In the genomic region with DNA sequence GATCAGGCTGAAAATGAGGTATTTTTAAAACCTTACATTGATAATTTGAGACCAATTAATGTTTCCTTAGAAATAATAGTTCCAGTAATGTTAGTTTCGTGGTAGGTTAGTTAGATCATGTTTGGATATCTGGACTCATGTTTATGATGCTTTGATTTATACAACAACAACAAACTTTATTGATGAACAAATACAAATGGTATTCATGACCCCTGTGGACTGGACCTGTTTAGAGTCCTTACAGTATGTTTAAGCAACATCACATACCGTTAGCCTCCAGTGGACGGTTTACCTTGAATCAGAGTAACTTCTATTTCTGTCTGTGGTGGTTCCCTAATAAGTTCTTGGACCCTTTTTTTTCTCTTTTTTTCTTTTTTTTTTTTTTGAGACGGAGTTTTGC, we compare ENCODE assay signal across 39 cellular contexts.
"Had no signal": no experiment of that assay in that cellular context is flagged by ENCODE, and none has a peak within 500 bp of the region (broad histone marks: within the 10 kb centered on the region; RNA-seq: fewer than 3 reads in every experiment).

No MANE protein-coding gene starts in this region.

- H3K27ac Mint-ChIP-seq: activated naive CD4-positive, alpha-beta T cell treated with anti-CD3 and anti-CD28 coated beads for 36 hours; activated naive CD4-positive, alpha-beta T cell treated with anti-CD3 and anti-CD28 coated beads, Interleukin-2, amount 10 ng/mL, durations not matched to agents 7 days and 5 days; activated naive CD4-positive, alpha-beta T cell treated with anti-CD3 and anti-CD28 coated beads, Interleukin-2, amount 50 U/mL, for 24 hours; activated naive CD4-positive, alpha-beta T cell treated with anti-CD3 and anti-CD28 coated beads, Interleukin-2, amount 50 U/mL, for 72 hours; activated naive CD8-positive, alpha-beta T cell; activated naive CD8-positive, alpha-beta T cell treated with anti-CD3 and anti-CD28 coated beads for 36 hours; activated naive CD8-positive, alpha-beta T cell treated with anti-CD3 and anti-CD28 coated beads, Interleukin-2, amount 10 ng/mL, durations not matched to agents 7 days and 5 days; activated naive CD8-positive, alpha-beta T cell treated with anti-CD3 and anti-CD28 coated beads, Interleukin-2, amount 50 U/mL, for 24 hours; activated T-cell treated with anti-CD3 and anti-CD28 coated beads, Interleukin-2, amount 50 U/mL, for 72 hours; activated T-helper 1 cell treated with anti-CD3 and anti-CD28 coated beads, Interleukin-12 subunit alpha, Interleukin-12 subunit beta, Interleukin-2, Interleukin-4 antibody, amounts not matched to agents 30 ng/mL and 10 ng/mL and 1 ng/mL, durations not matched to agents 14 hours and 24 hours and 36 hours; activated T-helper 17 cell treated with anti-CD3 and anti-CD28 coated beads, Interleukin-2, amount 50 U/mL, for 72 hours; activated T-helper 2 cell treated with anti-CD3 and anti-CD28 coated beads, Interferon-gamma antibody, Interleukin-2, Interleukin-4, amounts not matched to agents 10 μg/mL and 5 μg/mL and 100 μg/mL, durations not matched to agents 14 hours and 24 hours and 36 hours; brain had no signal

- H3K27me3 Mint-ChIP-seq: activated naive CD4-positive, alpha-beta T cell treated with anti-CD3 and anti-CD28 coated beads, Interleukin-2, amount 10 ng/mL, durations not matched to agents 7 days and 5 days; activated naive CD4-positive, alpha-beta T cell treated with anti-CD3 and anti-CD28 coated beads, Interleukin-2, amount 50 U/mL, for 24 hours; activated naive CD8-positive, alpha-beta T cell; activated naive CD8-positive, alpha-beta T cell treated with anti-CD3 and anti-CD28 coated beads for 36 hours; activated naive CD8-positive, alpha-beta T cell treated with anti-CD3 and anti-CD28 coated beads, Interleukin-2, amount 10 ng/mL, durations not matched to agents 7 days and 5 days; activated naive CD8-positive, alpha-beta T cell treated with anti-CD3 and anti-CD28 coated beads, Interleukin-2, amount 50 U/mL, for 24 hours; activated T-cell treated with anti-CD3 and anti-CD28 coated beads, Interleukin-2, amount 50 U/mL, for 24 hours; activated T-helper 17 cell treated with anti-CD3 and anti-CD28 coated beads, Interleukin-2, amount 50 U/mL, for 72 hours; brain; central memory CD8-positive, alpha-beta T cell had no signal

- H3K27me3 ChIP-seq: adrenal gland, ascending aorta, body of pancreas, brain microvascular endothelial cell, breast epithelium, cardiac muscle cell had no signal

- H3K27ac ChIP-seq: adrenal gland, ascending aorta, body of pancreas, brain microvascular endothelial cell, breast epithelium, cardiac muscle cell had no signal

- H3K4me1 ChIP-seq: ascending aorta, body of pancreas, breast epithelium had no signal

- ATAC-seq: activated naive CD4-positive, alpha-beta T cell treated with anti-CD3 and anti-CD28 coated beads, Interleukin-2, amount 50 U/mL, for 72 hours; activated naive CD8-positive, alpha-beta T cell treated with anti-CD3 and anti-CD28 coated beads, Interleukin-2, amount 50 U/mL, for 24 hours; activated T-cell treated with anti-CD3 and anti-CD28 coated beads, Interleukin-2, amount 50 U/mL, for 4 hours; activated T-cell treated with anti-CD3 and anti-CD28 coated beads, Interleukin-2, amount 50 U/mL, for 72 hours; activated T-helper 17 cell treated with anti-CD3 and anti-CD28 coated beads, Interleukin-2, amount 50 U/mL, for 72 hours; body of pancreas had no signal

- DNase-seq: activated effector memory CD4-positive, alpha-beta T cell treated with anti-CD3 and anti-CD28 coated beads, Interleukin-2, amount 50 U/mL, for 16 hours; activated effector memory CD4-positive, alpha-beta T cell treated with Interleukin-2 at 50 U/mL for 16 hours; activated gamma-delta T cell; activated gamma-delta T cell treated with Interleukin-2 at 50 U/mL for 16 hours; activated naive CD4-positive, alpha-beta T cell; activated naive CD4-positive, alpha-beta T cell treated with anti-CD3 and anti-CD28 coated beads for 36 hours; activated naive CD4-positive, alpha-beta T cell treated with anti-CD3 and anti-CD28 coated beads, Interleukin-2, amount 10 ng/mL, durations not matched to agents 7 days and 5 days; activated naive CD4-positive, alpha-beta T cell treated with anti-CD3 and anti-CD28 coated beads, Interleukin-2, amount 50 U/mL, for 16 hours; activated naive CD4-positive, alpha-beta T cell treated with Interleukin-2 at 50 U/mL for 16 hours; activated naive CD8-positive, alpha-beta T cell treated with anti-CD3 and anti-CD28 coated beads for 36 hours; activated naive CD8-positive, alpha-beta T cell treated with anti-CD3 and anti-CD28 coated beads, Interleukin-2, amount 10 ng/mL, durations not matched to agents 7 days and 5 days; activated naive CD8-positive, alpha-beta T cell treated with anti-CD3 and anti-CD28 coated beads, Interleukin-2, amount 50 U/mL, for 24 hours; activated T-cell treated with anti-CD3 and anti-CD28 coated beads, Interleukin-2, amount 50 U/mL, for 1 hour; activated T-cell treated with anti-CD3 and anti-CD28 coated beads, Interleukin-2, amount 50 U/mL, for 24 hours; activated T-cell treated with anti-CD3 and anti-CD28 coated beads, Interleukin-2, amount 50 U/mL, for 4 hours; activated T-cell treated with anti-CD3 and anti-CD28 coated beads, Interleukin-2, amount 50 U/mL, for 48 hours; activated T-cell treated with anti-CD3 and anti-CD28 coated beads, Interleukin-2, amount 50 U/mL, for 72 hours; adrenal gland; amniotic stem cell; amygdala; anterior cingulate cortex; aorta; body of pancreas; brain microvascular endothelial cell; caudate nucleus; central memory CD4-positive, alpha-beta T cell; cerebellar nuclear complex had no signal

- H3K4me3 Mint-ChIP-seq: activated naive CD4-positive, alpha-beta T cell treated with anti-CD3 and anti-CD28 coated beads for 36 hours; activated naive CD4-positive, alpha-beta T cell treated with anti-CD3 and anti-CD28 coated beads, Interleukin-2, amount 10 ng/mL, durations not matched to agents 7 days and 5 days; activated naive CD4-positive, alpha-beta T cell treated with anti-CD3 and anti-CD28 coated beads, Interleukin-2, amount 50 U/mL, for 24 hours; activated naive CD8-positive, alpha-beta T cell; activated naive CD8-positive, alpha-beta T cell treated with anti-CD3 and anti-CD28 coated beads for 36 hours; activated naive CD8-positive, alpha-beta T cell treated with anti-CD3 and anti-CD28 coated beads, Interleukin-2, amount 10 ng/mL, durations not matched to agents 7 days and 5 days; activated naive CD8-positive, alpha-beta T cell treated with anti-CD3 and anti-CD28 coated beads, Interleukin-2, amount 50 U/mL, for 24 hours; activated T-cell treated with anti-CD3 and anti-CD28 coated beads, Interleukin-2, amount 50 U/mL, for 24 hours; activated T-cell treated with anti-CD3 and anti-CD28 coated beads, Interleukin-2, amount 50 U/mL, for 4 hours; activated T-cell treated with anti-CD3 and anti-CD28 coated beads, Interleukin-2, amount 50 U/mL, for 72 hours; activated T-helper 1 cell treated with anti-CD3 and anti-CD28 coated beads, Interleukin-12 subunit alpha, Interleukin-12 subunit beta, Interleukin-2, Interleukin-4 antibody, amounts not matched to agents 30 ng/mL and 10 ng/mL and 1 ng/mL, durations not matched to agents 14 hours and 24 hours and 36 hours; activated T-helper 17 cell treated with anti-CD3 and anti-CD28 coated beads, Interleukin-2, amount 50 U/mL, for 72 hours; brain; central memory CD8-positive, alpha-beta T cell had no signal

- H3K4me1 Mint-ChIP-seq: activated T-helper 17 cell treated with anti-CD3 and anti-CD28 coated beads, Interleukin-2, amount 50 U/mL, for 72 hours; central memory CD8-positive, alpha-beta T cell had no signal

- H3K9me3 ChIP-seq: adrenal gland, ascending aorta, body of pancreas, breast epithelium had no signal

- H3K4me3 ChIP-seq: adrenal gland, ascending aorta, body of pancreas, breast epithelium, cardiac muscle cell had no signal

- H3K9me3 Mint-ChIP-seq: activated naive CD4-positive, alpha-beta T cell treated with anti-CD3 and anti-CD28 coated beads for 36 hours; activated naive CD4-positive, alpha-beta T cell treated with anti-CD3 and anti-CD28 coated beads, Interleukin-2, amount 10 ng/mL, durations not matched to agents 7 days and 5 days; activated naive CD4-positive, alpha-beta T cell treated with anti-CD3 and anti-CD28 coated beads, Interleukin-2, amount 50 U/mL, for 24 hours; activated naive CD4-positive, alpha-beta T cell treated with anti-CD3 and anti-CD28 coated beads, Interleukin-2, amount 50 U/mL, for 72 hours; activated naive CD8-positive, alpha-beta T cell treated with anti-CD3 and anti-CD28 coated beads for 36 hours; activated naive CD8-positive, alpha-beta T cell treated with anti-CD3 and anti-CD28 coated beads, Interleukin-2, amount 10 ng/mL, durations not matched to agents 7 days and 5 days; activated naive CD8-positive, alpha-beta T cell treated with anti-CD3 and anti-CD28 coated beads, Interleukin-2, amount 50 U/mL, for 24 hours; activated T-cell treated with anti-CD3 and anti-CD28 coated beads, Interleukin-2, amount 50 U/mL, for 24 hours; activated T-cell treated with anti-CD3 and anti-CD28 coated beads, Interleukin-2, amount 50 U/mL, for 4 hours; activated T-cell treated with anti-CD3 and anti-CD28 coated beads, Interleukin-2, amount 50 U/mL, for 72 hours; activated T-helper 1 cell treated with anti-CD3 and anti-CD28 coated beads, Interleukin-12 subunit alpha, Interleukin-12 subunit beta, Interleukin-2, Interleukin-4 antibody, amounts not matched to agents 30 ng/mL and 10 ng/mL and 1 ng/mL, durations not matched to agents 14 hours and 24 hours and 36 hours; activated T-helper 17 cell treated with anti-CD3 and anti-CD28 coated beads, Interleukin-2, amount 50 U/mL, for 72 hours; activated T-helper 2 cell treated with anti-CD3 and anti-CD28 coated beads, Interferon-gamma antibody, Interleukin-2, Interleukin-4, amounts not matched to agents 10 μg/mL and 5 μg/mL and 100 μg/mL, durations not matched to agents 14 hours and 24 hours and 36 hours; brain; central memory CD8-positive, alpha-beta T cell had no signal

- FAIRE-seq: bronchial epithelial cell had no signal

- H3K36me3 ChIP-seq: breast epithelium had no signal

- H3K36me3 Mint-ChIP-seq: activated naive CD8-positive, alpha-beta T cell had no signal
